12 cellular contexts compared by ENCODE assay signal in genomic region chr1:36352910-36353878, GRCh38. TPM values are rescaled to one million over a fixed set of nuclear protein-coding genes. Genes with fewer than 3 reads are reported as not detected.
DNase-seq lines count a peak whose midpoint lies in the region; ATAC-seq and TF ChIP-seq lines count a peak whose summit lies in the region.
"Had no signal": no experiment of that assay in that cellular context is flagged by ENCODE, and none has a peak within 500 bp of the region (broad histone marks: within the 10 kb centered on the region; RNA-seq: fewer than 3 reads in every experiment).

No MANE protein-coding gene starts in this region.

- no peak overlapping the region for H3K4me2 ChIP-seq in GM23338

- no peak for TF ChIP-seq EP300 in suprapubic skin (IDR thresholded peaks at IDR 0.05)

- no peak overlapping the region for H3K4me3 Mint-ChIP-seq in GM23338
- no peak overlapping the region for H3K4me3 Mint-ChIP-seq in progenitor cell of endocrine pancreas (ENCODE audit: low read depth)
- no peak overlapping the region for H3K4me3 Mint-ChIP-seq in CD4-positive, alpha-beta memory T cell

- H3K4me1 ChIP-seq in GM23338 (ENCODE audit: insufficient read depth) (peaks cover 5% of the 10 kb centered on the region; the same call in 1 of the 2 replicates), RWPE2 (ENCODE audit: insufficient read depth, poor library complexity, severe bottlenecking) (peaks cover 47% of the 10 kb centered on the region), esophagus squamous epithelium (peaks cover 36 to 51% (median 37%) of the 10 kb centered on the region in 3 donors), suprapubic skin (peaks cover 38% of the 10 kb centered on the region)
- peaks cover 24% of the 10 kb centered on the region for H3K4me1 ChIP-seq in CD4-positive, alpha-beta memory T cell (ENCODE audit: insufficient read depth, low read length)
- H3K4me1 ChIP-seq: body of pancreas had no signal

- no peaks in the 10 kb centered on the region for H3K27me3 ChIP-seq in GM23338 (ENCODE audit: insufficient read depth)
- no peaks in the 10 kb centered on the region for H3K27me3 ChIP-seq in RWPE2 (ENCODE audit: insufficient read depth, poor library complexity, severe bottlenecking)
- no peaks in the 10 kb centered on the region for H3K27me3 ChIP-seq in esophagus squamous epithelium
- H3K27me3 ChIP-seq in CD4-positive, alpha-beta memory T cell (ENCODE audit: insufficient read depth, low read length) = no peaks in the 10 kb centered on the region
- H3K27me3 ChIP-seq in suprapubic skin = no peaks in the 10 kb centered on the region
- H3K27me3 ChIP-seq: body of pancreas, foreskin keratinocyte had no signal

- H3K9me3 Mint-ChIP-seq in GM23338 (no peaks in the 10 kb centered on the region), progenitor cell of endocrine pancreas (ENCODE audit: low read depth) (no peaks in the 10 kb centered on the region)
- no peaks in the 10 kb centered on the region for H3K9me3 Mint-ChIP-seq in CD4-positive, alpha-beta memory T cell

- POLR2A ChIA-PET in CD4-positive, alpha-beta memory T cell (lab: Charles Lee; ENCODE audit: partially characterized antibody) = interaction anchor here (8.7 kb wide), 1 partner anchor 14 kb away, joined by 73 read pairs; no protein-coding TSS in a partner anchor

- TF ChIP-seq POLR2A in esophagus squamous epithelium (IDR thresholded peaks at IDR 0.05) = no peak
- TF ChIP-seq POLR2A in suprapubic skin (IDR thresholded peaks at IDR 0.05) = no peak

- ATAC-seq in GM23338 = no peak
- peak; percentile 28; the same call in 2 of the 3 replicates for ATAC-seq in RWPE2 (ENCODE audit: low read depth)
- ATAC-seq: body of pancreas, foreskin keratinocyte had no signal

- TF ChIP-seq CTCF in GM23338 (conservative IDR thresholded peaks at IDR 0.05; ENCODE audit: low read depth in 2 of 2) = no peak
- TF ChIP-seq CTCF in RWPE2 (IDR thresholded peaks at IDR 0.05; ENCODE audit: poor library complexity, severe bottlenecking) = no peak
- no peak for TF ChIP-seq CTCF in esophagus squamous epithelium (IDR thresholded peaks at IDR 0.05)
- no peak for TF ChIP-seq CTCF in progenitor cell of endocrine pancreas (IDR thresholded peaks at IDR 0.05; ENCODE audit: unreplicated experiment)
- TF ChIP-seq CTCF in suprapubic skin (IDR thresholded peaks at IDR 0.05) = no peak

- H3K27ac ChIP-seq in GM23338 (ENCODE audit: low read depth) = no peak overlapping the region
- peak overlapping the region; percentile 95 for H3K27ac ChIP-seq in RWPE2 (ENCODE audit: poor library complexity, severe bottlenecking)
- peak overlapping the region in 3 of 4 donors; percentile 85 to 89 (median 87) for H3K27ac ChIP-seq in esophagus squamous epithelium
- no peak overlapping the region for H3K27ac ChIP-seq in CD4-positive, alpha-beta memory T cell (ENCODE audit: low read depth, low read length)
- H3K27ac ChIP-seq in suprapubic skin = no peak overlapping the region
- H3K27ac ChIP-seq: body of pancreas, foreskin keratinocyte had no signal

- no peaks in the 10 kb centered on the region for H3K9me2 ChIP-seq in GM23338 (ENCODE audit: insufficient read depth)

- H3K9me3 ChIP-seq in RWPE2 (ENCODE audit: severe bottlenecking) (no peaks in the 10 kb centered on the region), esophagus squamous epithelium (no peaks in the 10 kb centered on the region), suprapubic skin (no peaks in the 10 kb centered on the region)
- H3K9me3 ChIP-seq in CD4-positive, alpha-beta memory T cell (ENCODE audit: control insufficient read depth in 1 of 2, low read length in 2 of 2) = no peaks in the 10 kb centered on the region
- H3K9me3 ChIP-seq: body of pancreas had no signal

- intact Hi-C loops in esophagus squamous epithelium (cut with DNase I) = no loop called here
- intact Hi-C loops in CD4-positive, alpha-beta memory T cell (cut with micrococcal nuclease) = no loop called here

- H3K27me3 Mint-ChIP-seq in GM23338 (ENCODE audit: insufficient read depth, low read depth, poor library complexity) (peaks cover 3% of the 10 kb centered on the region), progenitor cell of endocrine pancreas (no peaks in the 10 kb centered on the region)
- H3K27me3 Mint-ChIP-seq in CD4-positive, alpha-beta memory T cell = no peaks in the 10 kb centered on the region

- no peaks in the 10 kb centered on the region; the same call in 1 of the 2 replicates for H4K20me1 ChIP-seq in GM23338 (replicated peaks; ENCODE audit: insufficient read depth)

- peaks cover 13% of the 10 kb centered on the region for H3K4me1 Mint-ChIP-seq in GM23338
- no peaks in the 10 kb centered on the region for H3K4me1 Mint-ChIP-seq in progenitor cell of endocrine pancreas (ENCODE audit: low read depth)
- H3K4me1 Mint-ChIP-seq in CD4-positive, alpha-beta memory T cell = peaks cover 10 to 39% (median 22%) of the 10 kb centered on the region in 4 donors

- DNase-seq in GM23338 (ENCODE audit: low spot score) (no peak), RWPE2 (ENCODE audit: low spot score) (no peak), esophagus squamous epithelium (lab: John Stamatoyannopoulos, UW) (no peak), renal cortical epithelial cell (ENCODE audit: low read depth) (peak; percentile 61), SIG-M5 treated with dmso at 0.1 percent for 504 hours (lab: John Stamatoyannopoulos, UW; ENCODE audit: unreplicated experiment) (no peak), progenitor cell of endocrine pancreas (ENCODE audit: low spot score, unreplicated experiment) (no peak), suprapubic skin (ENCODE audit: low spot score in 2 of 2) (no peak)
- DNase-seq in CD4-positive, alpha-beta memory T cell = no peak
- DNase-seq: body of pancreas, midbrain, NCI-H524 treated with DMSO at 0.1 percent for 48 hours had no signal

- no peaks in the 10 kb centered on the region for H3K79me2 ChIP-seq in GM23338 (replicated peaks; ENCODE audit: insufficient read depth)

- H3K27ac Mint-ChIP-seq in GM23338 (peak overlapping the region; percentile 43; the same call in 1 of the 2 replicates), progenitor cell of endocrine pancreas (no peak overlapping the region)
- H3K27ac Mint-ChIP-seq in CD4-positive, alpha-beta memory T cell = peak overlapping the region in 2 of 7 donors; percentile 57

- H3F3A ChIP-seq in GM23338 (replicated peaks; ENCODE audit: low read depth) = no peaks in the 10 kb centered on the region

- CTCF ChIA-PET in CD4-positive, alpha-beta memory T cell (lab: Charles Lee; ENCODE audit: partially characterized antibody) = interaction anchor here (1.2 to 15.0 kb wide), 2 partner anchors 11 to 15 kb away, joined by 3 to 107 read pairs; no protein-coding TSS in a partner anchor

- H3K36me3 ChIP-seq in GM23338 (ENCODE audit: insufficient read depth) = peaks cover 3% of the 10 kb centered on the region; the same call in 1 of the 2 replicates
- peaks cover 55% of the 10 kb centered on the region for H3K36me3 ChIP-seq in RWPE2 (ENCODE audit: low read depth)
- peaks cover 24 to 91% (median 31%) of the 10 kb centered on the region in 3 donors for H3K36me3 ChIP-seq in esophagus squamous epithelium
- H3K36me3 ChIP-seq in CD4-positive, alpha-beta memory T cell (ENCODE audit: insufficient read depth, low read length) = peaks cover 48% of the 10 kb centered on the region
- peaks cover 54% of the 10 kb centered on the region for H3K36me3 ChIP-seq in suprapubic skin

- H2AFZ ChIP-seq in GM23338 = no peak overlapping the region

- 82 to 87% methylated on average over 9 to 11 of the region's 15 CpGs for WGBS in esophagus squamous epithelium, 2 donors
- 83% methylated on average over 14 of the region's 15 CpGs for WGBS in suprapubic skin

- H3K36me3 Mint-ChIP-seq in GM23338 (ENCODE audit: low read depth) (peaks cover 51% of the 10 kb centered on the region), progenitor cell of endocrine pancreas (ENCODE audit: insufficient read depth) (peaks cover 9% of the 10 kb centered on the region)
- peaks cover 22 to 64% of the 10 kb centered on the region in 2 donors for H3K36me3 Mint-ChIP-seq in CD4-positive, alpha-beta memory T cell

- no peak overlapping the region for H3K4me3 ChIP-seq in GM23338
- H3K4me3 ChIP-seq in RWPE2 (ENCODE audit: severe bottlenecking) = no peak overlapping the region
- H3K4me3 ChIP-seq in esophagus squamous epithelium = no peak overlapping the region
- no peak overlapping the region for H3K4me3 ChIP-seq in CD4-positive, alpha-beta memory T cell (ENCODE audit: low read length in 2 of 2)
- no peak overlapping the region for H3K4me3 ChIP-seq in suprapubic skin
- H3K4me3 ChIP-seq: body of pancreas had no signal

RNA-seq across cellular contexts. Expression of gene EVA1B, which starts 29.7 kb away (rescaled TPM):
- total RNA-seq in GM23338 (2014; rRNA removed; shearing (Covaris generic)) = 27.1 and 27.3 TPM in 2 replicates
- polyA plus RNA-seq in GM23338 (2016; fragmentation: Nextera tagmentation; extraction: Ambion mirVana) = 9.2 and 11.5 TPM in 2 replicates
- 10 to 100 TPM in 3 of 4 donors, 1 to 10 TPM in 1; 7.5 to 22.1 (median 12.8) TPM for total RNA-seq in esophagus squamous epithelium
- total RNA-seq in renal cortical epithelial cell = 56.6 and 104 TPM in 2 replicates
- total RNA-seq in progenitor cell of endocrine pancreas = 11.8 and 14.1 TPM in 2 replicates
- total RNA-seq in CD4-positive, alpha-beta memory T cell = 1 to 10 TPM; 6.3 to 7.3 TPM
- 1 to 10 TPM; 5.2 to 8.1 TPM for polyA plus RNA-seq in CD4-positive, alpha-beta memory T cell
- 10 to 100 TPM; 13.3 to 28.0 (median 19.2) TPM for total RNA-seq in suprapubic skin

RNA-seq across cellular contexts. Expression of gene STK40, which starts 32.5 kb away (rescaled TPM):
- total RNA-seq in GM23338 (2014; rRNA removed; shearing (Covaris generic)) = 20.0 and 20.2 TPM in 2 replicates
- polyA plus RNA-seq in GM23338 (2016; fragmentation: Nextera tagmentation; extraction: Ambion mirVana) = 8.1 and 8.5 TPM in 2 replicates
- total RNA-seq in esophagus squamous epithelium (10 to 100 TPM; 34.5 to 59.7 (median 42.3) TPM), renal cortical epithelial cell (17.4 and 34.5 TPM in 2 replicates), progenitor cell of endocrine pancreas (34.6 and 42.0 TPM in 2 replicates), suprapubic skin (10 to 100 TPM; 29.0 to 69.5 (median 51.8) TPM)
- 10 to 100 TPM; 52.2 to 57.4 TPM for total RNA-seq in CD4-positive, alpha-beta memory T cell
- polyA plus RNA-seq in CD4-positive, alpha-beta memory T cell = 10 to 100 TPM; 26.6 to 49.7 TPM

RNA-seq across cellular contexts. Expression of gene LSM10, which starts 44.5 kb away (rescaled TPM):
- total RNA-seq in GM23338 (2014; rRNA removed; shearing (Covaris generic)) = 27.5 and 28.6 TPM in 2 replicates
- polyA plus RNA-seq in GM23338 (2016; fragmentation: Nextera tagmentation; extraction: Ambion mirVana) = 96.2 and 98.9 TPM in 2 replicates
- total RNA-seq in esophagus squamous epithelium (10 to 100 TPM in 3 of 4 donors, 1 to 10 TPM in 1; 8.5 to 29.4 (median 16.9) TPM), renal cortical epithelial cell (6.4 and 12.1 TPM in 2 replicates), progenitor cell of endocrine pancreas (28.4 and 32.8 TPM in 2 replicates), suprapubic skin (10 to 100 TPM; 19.2 to 22.6 (median 21.4) TPM)
- total RNA-seq in CD4-positive, alpha-beta memory T cell = 10 to 100 TPM; 51.0 to 53.0 TPM
- polyA plus RNA-seq in CD4-positive, alpha-beta memory T cell = 100 to 1,000 TPM; 112 to 187 TPM

RNA-seq across cellular contexts. Expression of gene SH3D21, which starts 47.0 kb away (rescaled TPM):
- 4.4 and 6.3 TPM in 2 replicates for total RNA-seq in GM23338 (2014; rRNA removed; shearing (Covaris generic))
- polyA plus RNA-seq in GM23338 (2016; fragmentation: Nextera tagmentation; extraction: Ambion mirVana) = 3.1 and 3.7 TPM in 2 replicates
- total RNA-seq in esophagus squamous epithelium (1 to 10 TPM; 2.8 to 9.7 (median 3.7) TPM), renal cortical epithelial cell (2.8 and 6.4 TPM in 2 replicates), progenitor cell of endocrine pancreas (10.6 and 11.0 TPM in 2 replicates), suprapubic skin (10 to 100 TPM in 3 of 4 donors, 1 to 10 TPM in 1; 6.0 to 26.6 (median 16.0) TPM)
- 1 to 10 TPM; 3.2 to 3.3 TPM for total RNA-seq in CD4-positive, alpha-beta memory T cell
- not detected for polyA plus RNA-seq in CD4-positive, alpha-beta memory T cell

Comparison
In these comparisons a context has a peak if more than half of its experiments do, and no peak if none do; other contexts are left out.
1. H3K27ac ChIP-seq: peak in RWPE2 (single experiment) and esophagus squamous epithelium (3 of 4); none in GM23338 (single experiment), CD4-positive, alpha-beta memory T cell (single experiment) and suprapubic skin (single experiment).